ENCODE assay signal across 18 cellular contexts in the genomic region with DNA sequence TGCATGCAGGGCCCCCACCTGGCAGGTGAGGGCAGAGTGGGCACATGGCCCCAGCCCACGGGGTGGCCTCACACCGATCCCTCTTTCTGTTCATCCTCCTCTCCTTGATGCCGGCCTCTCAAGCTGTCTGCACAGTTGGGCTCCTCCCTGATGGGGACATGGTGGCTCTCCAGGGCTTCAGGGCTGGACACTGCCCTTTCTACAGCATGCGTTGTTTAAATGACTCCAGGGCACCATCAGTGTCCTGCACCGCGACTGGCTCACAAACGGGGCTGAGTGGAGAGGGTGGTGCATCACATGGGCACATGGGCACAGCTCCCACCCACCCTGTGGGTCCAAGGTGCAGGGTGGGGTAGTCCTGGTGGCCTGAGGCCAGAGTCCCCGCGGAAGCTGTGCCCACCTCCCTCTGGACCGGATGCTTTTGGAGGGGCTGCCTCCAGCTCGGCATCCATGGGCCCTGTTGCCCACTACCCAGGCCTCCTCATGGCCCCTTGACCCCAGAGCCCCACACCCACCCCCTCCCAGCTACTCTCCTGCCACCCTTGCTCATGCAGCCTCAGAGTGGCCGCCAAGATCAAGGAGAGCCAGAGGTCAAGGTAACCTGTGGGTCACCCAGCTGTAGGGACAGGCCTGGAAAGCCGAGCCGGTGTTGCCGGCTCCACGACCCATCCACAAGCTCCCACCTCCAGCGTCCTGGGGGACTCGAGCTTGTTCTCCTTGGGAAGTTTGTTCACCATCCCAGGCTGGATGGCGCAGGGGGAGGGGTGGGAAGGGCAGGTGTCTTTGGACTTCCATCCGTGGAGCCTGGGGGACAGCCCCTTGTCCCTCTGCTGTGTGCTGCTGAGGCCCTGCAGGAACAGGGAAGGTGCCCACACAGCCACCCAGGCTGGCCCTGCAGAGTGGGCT. TPM values are rescaled to one million over a fixed set of nuclear protein-coding genes. Genes with fewer than 3 reads are reported as not detected.
A peak's percentile ranks its signal among the peaks of the same experiment; 100 is the strongest.
DNase-seq lines count a peak whose midpoint lies in the region; ATAC-seq and TF ChIP-seq lines count a peak whose summit lies in the region.
"Had no signal": no experiment of that assay in that cellular context is flagged by ENCODE, and none has a peak within 500 bp of the region (broad histone marks: within the 10 kb centered on the region; RNA-seq: fewer than 3 reads in every experiment).

No MANE protein-coding gene starts in this region.

- H3K79me2 ChIP-seq in mammary epithelial cell (ENCODE audit: insufficient read depth, low read length), result no peaks in the 10 kb centered on the region
- no peaks in the 10 kb centered on the region for H3K79me2 ChIP-seq in Karpas-422 (ENCODE audit: low read length)

- in situ Hi-C loops in mammary epithelial cell (cut with MboI; ENCODE audit: low sequenced_read_pairs in 2 of 2), result no loop called here

- H3K9me3 ChIP-seq in adipocyte (ENCODE audit: control insufficient read depth, low read length) (peaks cover 15% of the 10 kb centered on the region), psoas muscle (no peaks in the 10 kb centered on the region), mammary epithelial cell (replicated peaks; ENCODE audit: insufficient read depth, low read length) (no peaks in the 10 kb centered on the region), Karpas-422 (ENCODE audit: low read length) (no peaks in the 10 kb centered on the region)
- H3K9me3 ChIP-seq: neutrophil had no signal

- peak overlapping the region; percentile 44 for H3K9ac ChIP-seq in adipocyte (ENCODE audit: low read length)
- no peak overlapping the region for H3K9ac ChIP-seq in mammary epithelial cell (ENCODE audit: insufficient read depth, low read length)
- H3K9ac ChIP-seq in Karpas-422 (ENCODE audit: low read length), result no peak overlapping the region

- H3K4me1 ChIP-seq in adipocyte (ENCODE audit: control insufficient read depth, insufficient read depth, low read length), result peaks cover 36% of the 10 kb centered on the region
- peaks cover 13% of the 10 kb centered on the region for H3K4me1 ChIP-seq in psoas muscle
- peaks cover 2% of the 10 kb centered on the region for H3K4me1 ChIP-seq in mammary epithelial cell (ENCODE audit: insufficient read depth, low read length)
- H3K4me1 ChIP-seq in Karpas-422 (ENCODE audit: low read length), result no peaks in the 10 kb centered on the region

- H3K27me3 ChIP-seq in adipocyte (replicated peaks; ENCODE audit: control insufficient read depth, insufficient read depth, low read length), result no peaks in the 10 kb centered on the region
- H3K27me3 ChIP-seq in psoas muscle (ENCODE audit: insufficient read depth in 3 of 3, low read length in 2 of 3), result peaks cover 0 to 7% (median 0%) of the 10 kb centered on the region in 3 donors
- H3K27me3 ChIP-seq in mammary epithelial cell (ENCODE audit: insufficient read depth, low read length), result peaks cover 8% of the 10 kb centered on the region
- H3K27me3 ChIP-seq in Karpas-422 (ENCODE audit: low read length), result no peaks in the 10 kb centered on the region
- H3K27me3 ChIP-seq: SJCRH30 had no signal

- no TSS peak for BruUV-seq in mammary epithelial cell (replicated peaks; lab: Mats Ljungman, UMichigan)

- dilution Hi-C loops in mammary epithelial cell (cut with HindIII; ENCODE audit: low sequenced_read_pairs), result no loop called here

- H2AFZ ChIP-seq in mammary epithelial cell (ENCODE audit: low read depth, low read length) (no peak overlapping the region), Karpas-422 (ENCODE audit: low read length) (no peak overlapping the region)

- H3K4me3 ChIP-seq in adipocyte (ENCODE audit: low read length), result no peak overlapping the region
- H3K4me3 ChIP-seq in psoas muscle, result no peak overlapping the region
- H3K4me3 ChIP-seq in mammary epithelial cell (replicated peaks in 1 of 3; ENCODE audit: insufficient read depth in 1 of 3, low read depth in 2 of 3, low read length in 3 of 3), result no peak overlapping the region
- H3K4me3 ChIP-seq in Karpas-422 (ENCODE audit: low read length), result no peak overlapping the region
- H3K4me3 ChIP-seq: SJCRH30 had no signal

- H3K36me3 ChIP-seq in adipocyte (ENCODE audit: control insufficient read depth, insufficient read depth, low read length, severe bottlenecking) (no peaks in the 10 kb centered on the region), psoas muscle (ENCODE audit: insufficient read depth in 1 of 2, low read depth in 1 of 2) (no peaks in the 10 kb centered on the region), mammary epithelial cell (ENCODE audit: insufficient read depth, low read length) (no peaks in the 10 kb centered on the region), Karpas-422 (ENCODE audit: insufficient read depth, low read length) (no peaks in the 10 kb centered on the region)
- H3K36me3 ChIP-seq: neutrophil, SJCRH30 had no signal

- DNase-seq in adipocyte (ENCODE audit: low read depth), result no peak
- peak; percentile 84 for DNase-seq in left lobe of liver (ENCODE audit: low spot score)
- peak; percentile 11 to 57 for DNase-seq in psoas muscle
- no peak for DNase-seq in mammary epithelial cell
- DNase-seq in 8988T, result no peak
- no peak for DNase-seq in Karpas-422
- DNase-seq: activated gamma-delta T cell; AML-193; cortex of kidney; DMS 273 treated with DMSO at 0.1 percent for 48 hours; NCI-H2081 treated with DMSO at 0.1 percent for 48 hours; NCI-H510A treated with DMSO at 0.1 percent for 48 hours; stimulated activated CD4-positive, alpha-beta T cell treated with anti-CD3 and anti-CD28 coated beads, Interleukin-4, amount 100 ng/mL, for 1 hour; stimulated activated CD8-positive, alpha-beta memory T cell treated with anti-CD3 and anti-CD28 coated beads, Interleukin-4, amount 100 ng/mL, for 48 hours had no signal

- TF ChIP-seq CTCF in C4-2B (conservative IDR thresholded peaks at IDR 0.05) (no peak), psoas muscle (IDR thresholded peaks at IDR 0.05) (no peak), mammary epithelial cell (conservative IDR thresholded peaks at IDR 0.05 in 1 of 2, IDR thresholded peaks at IDR 0.05 in 1 of 2; ENCODE audit: extremely low read depth in 1 of 2, insufficient read depth in 1 of 2, low read depth in 1 of 2, low read length in 2 of 2) (no peak)

- CTCF ChIA-PET in mammary epithelial cell (lab: Charles Lee; ENCODE audit: low non-redundant PET), result no interaction called here

- intact Hi-C loops in psoas muscle (cut with DNase I), result loop anchor here (5.0 kb wide), 3 partner anchors 59 to 134 kb away; no protein-coding TSS in a partner anchor
- intact Hi-C loops in mammary epithelial cell (cut with micrococcal nuclease), result no loop called here

- H3K27ac ChIP-seq in C4-2B (peak overlapping the region; percentile 98), psoas muscle (no peak overlapping the region), mammary epithelial cell (ENCODE audit: insufficient read depth, low read depth, low read length) (no peak overlapping the region), Karpas-422 (ENCODE audit: low read length) (no peak overlapping the region)
- H3K27ac ChIP-seq: neutrophil had no signal

- 80 to 85% (median 81%) methylated on average over 20 of the region's 20 CpGs for WGBS in psoas muscle, 3 donors
- WGBS in mammary epithelial cell (ENCODE audit: low coverage, missing lambda C conversion rate), result 86% methylated on average over 14 of the region's 20 CpGs

- H4K20me1 ChIP-seq in mammary epithelial cell (ENCODE audit: insufficient read depth, low read length) (peaks cover 2% of the 10 kb centered on the region), Karpas-422 (ENCODE audit: insufficient read depth, low read depth, low read length) (no peaks in the 10 kb centered on the region)

- no peaks in the 10 kb centered on the region for H3K9me2 ChIP-seq in Karpas-422 (replicated peaks; ENCODE audit: insufficient read depth, low read length)

- no peak overlapping the region for H3K4me2 ChIP-seq in mammary epithelial cell (ENCODE audit: insufficient read depth, low read depth, low read length)
- no peak overlapping the region for H3K4me2 ChIP-seq in Karpas-422 (ENCODE audit: low read depth, low read length, poor library complexity, severe bottlenecking)

- peak; percentile 42 for ATAC-seq in left lobe of liver
- ATAC-seq in psoas muscle, result no peak
- ATAC-seq in HG02678 (IDR thresholded peaks at IDR 0.05; ENCODE audit: unreplicated experiment), result no peak

RNA-seq across cellular contexts. Expression of a gene that starts 12.3 kb away (rescaled TPM):
- 34.9 TPM for total RNA-seq in left lobe of liver
- total RNA-seq in psoas muscle, result 10 to 100 TPM in 2 of 4 donors, 1 to 10 TPM in 2; 8.6 to 36.9 (median 11.1) TPM
- polyA plus RNA-seq in psoas muscle, result 1 to 10 TPM; 7.8 to 9.2 (median 9.2) TPM
- total RNA-seq in mammary epithelial cell, result 1 to 10 TPM in 1 of 2 donors, under 1 TPM in 1; 0.64 to 3.7 TPM
- 0.46 TPM for polyA plus RNA-seq in mammary epithelial cell
- 0.83 TPM for polyA minus RNA-seq in mammary epithelial cell
- 1.9 and 25.3 TPM in 2 replicates for total RNA-seq in Karpas-422 (2014; rRNA removed; shearing (Covaris generic); ENCODE audit: low replicate concordance)

Comparison
In these comparisons a context has a peak if more than half of its experiments do, and no peak if none do; other contexts are left out.
1. DNase-seq: peak in left lobe of liver (single experiment) and psoas muscle (2 of 2); none in adipocyte (single experiment), mammary epithelial cell (single experiment), 8988T (single experiment) and Karpas-422 (single experiment).